Comparison of ENCODE assay signal across 23 cellular contexts in the genomic region with DNA sequence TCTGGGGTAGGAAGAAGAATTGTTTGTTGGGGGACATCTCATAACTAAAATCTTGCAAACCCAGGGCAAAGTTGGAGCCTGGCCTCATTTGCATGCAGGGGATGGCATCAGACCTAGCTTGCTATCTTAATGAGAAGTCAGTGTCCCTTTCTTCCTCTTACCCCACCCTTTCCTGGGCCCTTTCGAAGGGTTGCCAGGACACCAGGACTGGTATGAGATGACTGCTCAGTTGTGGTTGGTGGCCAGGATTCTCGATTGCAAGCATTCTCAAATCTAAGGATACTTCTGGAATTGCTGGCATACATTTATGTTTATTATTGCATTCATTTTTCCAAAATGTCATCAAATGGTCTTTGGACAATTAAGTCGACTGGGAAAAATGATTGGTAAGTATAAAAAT.
"Had no signal": no experiment of that assay in that cellular context is flagged by ENCODE, and none has a peak within 500 bp of the region (broad histone marks: within the 10 kb centered on the region; RNA-seq: fewer than 3 reads in every experiment).

No MANE protein-coding gene starts in this region.

- H3K27ac ChIP-seq: prostate gland had no signal

- H3K27me3 ChIP-seq: brain microvascular endothelial cell, gastroesophageal sphincter, heart left ventricle had no signal

- H3K36me3 Mint-ChIP-seq: activated CD4-positive, alpha-beta memory T cell treated with anti-CD3 and anti-CD28 coated beads for 36 hours; naive B cell; type B pancreatic cell; WTC11 had no signal

- H3K27me3 Mint-ChIP-seq: activated CD4-positive, alpha-beta memory T cell treated with anti-CD3 and anti-CD28 coated beads for 36 hours; activated CD4-positive, alpha-beta T cell treated with anti-CD3 and anti-CD28 coated beads for 36 hours; activated naive CD8-positive, alpha-beta T cell treated with anti-CD3 and anti-CD28 coated beads, Interleukin-2, amount 10 ng/mL, durations not matched to agents 7 days and 5 days; central memory CD8-positive, alpha-beta T cell; stimulated activated naive CD8-positive, alpha-beta T cell treated with anti-CD3 and anti-CD28 coated beads, Interleukin-15, amount 100 ng/mL, for 72 hours; type B pancreatic cell had no signal

- FAIRE-seq: kidney had no signal

- H3K9me3 ChIP-seq: gastroesophageal sphincter, heart left ventricle, prostate gland had no signal

- DNase-seq: activated CD4-positive, alpha-beta memory T cell treated with anti-CD3 and anti-CD28 coated beads for 36 hours; activated CD4-positive, alpha-beta T cell treated with anti-CD3 and anti-CD28 coated beads for 36 hours; activated naive CD4-positive, alpha-beta T cell; activated naive CD8-positive, alpha-beta T cell treated with anti-CD3 and anti-CD28 coated beads, Interleukin-2, amount 10 ng/mL, durations not matched to agents 7 days and 5 days; activated T-cell treated with anti-CD3 and anti-CD28 coated beads for 4 hours; brain microvascular endothelial cell; erythroblast; heart left ventricle; kidney; naive B cell; right cardiac atrium; stimulated activated CD4-positive, alpha-beta T cell treated with anti-CD3 and anti-CD28 coated beads, Interleukin-15, amount 100 ng/mL, for 24 hours; stimulated activated CD4-positive, alpha-beta T cell treated with anti-CD3 and anti-CD28 coated beads, Interleukin-4, amount 100 ng/mL, for 1 hour; stimulated activated naive CD8-positive, alpha-beta T cell treated with anti-CD3 and anti-CD28 coated beads, Interleukin-15, amount 100 ng/mL, for 72 hours had no signal

- H3K9me3 Mint-ChIP-seq: activated CD4-positive, alpha-beta memory T cell treated with anti-CD3 and anti-CD28 coated beads for 36 hours; central memory CD8-positive, alpha-beta T cell; naive B cell; neural crest cell; type B pancreatic cell had no signal

- H3K4me3 ChIP-seq: coronary artery, gastroesophageal sphincter, heart left ventricle, lung, prostate gland, skin epidermis had no signal

- H3K4me3 Mint-ChIP-seq: activated CD4-positive, alpha-beta memory T cell treated with anti-CD3 and anti-CD28 coated beads for 36 hours; activated CD4-positive, alpha-beta T cell treated with anti-CD3 and anti-CD28 coated beads for 36 hours; central memory CD8-positive, alpha-beta T cell; naive B cell; neural crest cell; type B pancreatic cell; WTC11 had no signal

- H3K4me1 ChIP-seq: gastroesophageal sphincter, prostate gland had no signal

- H3K4me1 Mint-ChIP-seq: naive B cell, neural crest cell, WTC11 had no signal

- H3K27ac Mint-ChIP-seq: activated CD4-positive, alpha-beta memory T cell treated with anti-CD3 and anti-CD28 coated beads for 36 hours; activated CD4-positive, alpha-beta T cell treated with anti-CD3 and anti-CD28 coated beads for 36 hours; naive B cell; type B pancreatic cell; WTC11 had no signal

- H3K36me3 ChIP-seq: brain microvascular endothelial cell, gastroesophageal sphincter, prostate gland had no signal
